In the genomic region with DNA sequence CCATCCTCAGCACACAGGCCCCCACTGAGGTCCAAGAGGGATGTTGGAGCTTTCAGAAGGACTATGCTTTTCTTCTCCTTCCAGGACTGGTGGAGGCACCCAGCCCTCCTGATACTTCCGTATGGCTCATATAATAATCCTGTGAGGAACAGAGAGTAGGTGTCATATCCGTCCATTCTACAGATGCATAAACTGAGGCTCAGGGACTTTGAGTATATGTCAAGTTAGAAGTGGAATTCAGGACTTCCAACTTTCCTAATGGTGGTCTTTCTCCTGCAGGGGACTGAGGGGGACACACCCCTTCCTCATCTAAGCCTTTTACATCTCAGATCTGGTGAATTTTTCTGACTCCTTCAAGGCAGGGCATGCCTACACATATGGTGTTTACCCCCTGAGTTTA, we compare ENCODE assay signal across 5 cellular contexts.
"Had no signal": no experiment of that assay in that cellular context is flagged by ENCODE, and none has a peak within 500 bp of the region (broad histone marks: within the 10 kb centered on the region; RNA-seq: fewer than 3 reads in every experiment).

No MANE protein-coding gene starts in this region.

- H3K27ac ChIP-seq: HL-60, KMS-11 had no signal

- H3K9ac ChIP-seq: KMS-11 had no signal

- H3K4me2 ChIP-seq: KMS-11 had no signal

- DNase-seq: KBM-7, KG1 had no signal

- FAIRE-seq: HTR-8/SVneo had no signal
